ENCODE assay signal across 8 cellular contexts in the genomic region with DNA sequence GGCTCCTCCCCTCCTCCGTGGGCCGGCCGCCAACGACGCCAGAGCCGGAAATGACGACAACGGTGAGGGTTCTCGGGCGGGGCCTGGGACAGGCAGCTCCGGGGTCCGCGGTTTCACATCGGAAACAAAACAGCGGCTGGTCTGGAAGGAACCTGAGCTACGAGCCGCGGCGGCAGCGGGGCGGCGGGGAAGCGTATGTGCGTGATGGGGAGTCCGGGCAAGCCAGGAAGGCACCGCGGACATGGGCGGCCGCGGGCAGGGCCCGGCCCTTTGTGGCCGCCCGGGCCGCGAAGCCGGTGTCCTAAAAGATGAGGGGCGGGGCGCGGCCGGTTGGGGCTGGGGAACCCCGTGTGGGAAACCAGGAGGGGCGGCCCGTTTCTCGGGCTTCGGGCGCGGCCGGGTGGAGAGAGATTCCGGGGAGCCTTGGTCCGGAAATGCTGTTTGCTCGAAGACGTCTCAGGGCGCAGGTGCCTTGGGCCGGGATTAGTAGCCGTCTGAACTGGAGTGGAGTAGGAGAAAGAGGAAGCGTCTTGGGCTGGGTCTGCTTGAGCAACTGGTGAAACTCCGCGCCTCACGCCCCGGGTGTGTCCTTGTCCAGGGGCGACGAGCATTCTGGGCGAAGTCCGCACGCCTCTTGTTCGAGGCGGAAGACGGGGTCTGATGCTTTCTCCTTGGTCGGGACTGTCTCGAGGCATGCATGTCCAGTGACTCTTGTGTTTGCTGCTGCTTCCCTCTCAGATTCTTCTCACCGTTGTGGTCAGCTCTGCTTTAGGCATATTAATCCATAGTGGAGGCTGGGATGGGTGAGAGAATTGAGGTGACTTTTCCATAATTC. TPM values are rescaled to one million over a fixed set of nuclear protein-coding genes. Genes with fewer than 3 reads are reported as not detected.
DNase-seq lines count a peak whose midpoint lies in the region; ATAC-seq and TF ChIP-seq lines count a peak whose summit lies in the region.

TSS of gene PSEN1 (plus strand) at position 121 of the 835 bp plus-strand sequence. CDS start 11,513 bp downstream, outside the sequence.

- peak; percentile 91 for ATAC-seq in GM21723 (IDR thresholded peaks at IDR 0.05; ENCODE audit: unreplicated experiment)

- TF ChIP-seq POLR2A in Peyer's patch (IDR thresholded peaks at IDR 0.05) = peak; percentile 82 to 94

- peak within 1 kb of the TSS; percentile 62 for H3K9ac ChIP-seq in muscle layer of colon (ENCODE audit: low read length)

- no peaks in the 10 kb centered on the region for H3K27me3 ChIP-seq in Peyer's patch
- no peaks in the 10 kb centered on the region for H3K27me3 ChIP-seq in esophagus (ENCODE audit: control insufficient read depth in 1 of 2, insufficient read depth in 2 of 2, low read length in 2 of 2)
- H3K27me3 ChIP-seq in muscle layer of colon (ENCODE audit: control insufficient read depth in 1 of 2, insufficient read depth in 2 of 2, low read length in 2 of 2) = no peaks in the 10 kb centered on the region

- peak within 1 kb of the TSS; percentile 78 to 91 (median 88) for H3K4me3 ChIP-seq in Peyer's patch
- peak within 1 kb of the TSS; percentile 76 to 80 for H3K4me3 ChIP-seq in esophagus (ENCODE audit: low read depth in 1 of 2, low read length in 2 of 2)
- H3K4me3 ChIP-seq in muscle layer of colon (ENCODE audit: low read depth in 1 of 2, low read length in 2 of 2) = peak within 1 kb of the TSS; percentile 76 to 88

- H3K9me3 ChIP-seq in Peyer's patch = no peaks in the 10 kb centered on the region
- no peaks in the 10 kb centered on the region for H3K9me3 ChIP-seq in esophagus (ENCODE audit: control insufficient read depth in 2 of 2, insufficient read depth in 1 of 2, low read depth in 1 of 2, low read length in 1 of 2)
- H3K9me3 ChIP-seq in muscle layer of colon (ENCODE audit: low read length) = no peaks in the 10 kb centered on the region

- no peak for TF ChIP-seq CTCF in Peyer's patch (IDR thresholded peaks at IDR 0.05)

- H3K4me1 ChIP-seq in Peyer's patch = peaks cover 0 to 18% (median 8%) of the 10 kb centered on the region in 4 donors
- peaks cover 2 to 6% of the 10 kb centered on the region in 2 donors for H3K4me1 ChIP-seq in esophagus (ENCODE audit: control insufficient read depth in 2 of 2, insufficient read depth in 2 of 2, low read length in 1 of 2)
- peaks cover 12% of the 10 kb centered on the region for H3K4me1 ChIP-seq in muscle layer of colon (ENCODE audit: insufficient read depth, low read length)

- H3K27ac ChIP-seq in Peyer's patch = peak within 1 kb of the TSS; percentile 96 to 100 (median 99)
- peak within 1 kb of the TSS; percentile 98 to 100 for H3K27ac ChIP-seq in esophagus (ENCODE audit: low read depth in 2 of 2, low read length in 1 of 2)
- H3K27ac ChIP-seq in muscle layer of colon (ENCODE audit: low read depth, low read length) = peak within 1 kb of the TSS; percentile 96

- WGBS in esophagus, 2 donors = 0% methylated on average over 63 to 71 of the region's 71 CpGs

- DNase-seq in DMS53 treated with DMSO at 0.1 percent for 48 hours (lab: John Stamatoyannopoulos, UW; ENCODE audit: unreplicated experiment) = peak; percentile 58
- DNase-seq in KG1 (lab: John Stamatoyannopoulos, UW) = peak; percentile 76
- DNase-seq in Peyer's patch = peak; percentile 99
- peak; percentile 99 for DNase-seq in activated T-cell treated with anti-CD3 and anti-CD28 coated beads, Interleukin-2, amount 50 U/mL, for 48 hours
- peak; percentile 98 to 100 for DNase-seq in stimulated activated CD8-positive, alpha-beta memory T cell treated with anti-CD3 and anti-CD28 coated beads, Interleukin-7, amount 100 ng/mL, for 1 hour (ENCODE audit: low read depth in 2 of 2)

- H3K36me3 ChIP-seq in Peyer's patch = no peaks in the 10 kb centered on the region
- peaks cover 0 to 5% of the 10 kb centered on the region in 2 donors for H3K36me3 ChIP-seq in esophagus (ENCODE audit: control insufficient read depth in 2 of 2, insufficient read depth in 2 of 2, low read length in 1 of 2)
- no peaks in the 10 kb centered on the region for H3K36me3 ChIP-seq in muscle layer of colon (ENCODE audit: insufficient read depth, low read length)

RNA-seq across cellular contexts. Expression of gene PSEN1, which starts in this region (rescaled TPM):
- total RNA-seq in Peyer's patch = 100 to 1,000 TPM in 2 of 4 donors, 10 to 100 TPM in 2; 32.2 to 118 (median 100) TPM
- polyA plus RNA-seq in esophagus = 10 to 100 TPM; 21.1 to 23.3 TPM

Comparison
In these comparisons a context has a peak if more than half of its experiments do, and no peak if none do; other contexts are left out.
1. Peak in every context shown above with its lines: DNase-seq, ATAC-seq, H3K4me3 ChIP-seq and H3K27ac ChIP-seq.